1 cellular context compared by ENCODE assay signal in genomic region chr10:72337039-72337629, GRCh38.
TF ChIP-seq lines count a peak whose summit lies in the region.

No MANE protein-coding gene starts in this region.

TF ChIP-seq in HEK293, 187 proteins besides CTCF, POLR2A, EP300 and RAD21 (continued from another document and continues in another):
- TF ChIP-seq ZNF202 (tag by site-specific recombination; IDR thresholded peaks at IDR 0.05; ENCODE audit: borderline replicate concordance) (no peak), SP3 (tag by site-specific recombination; IDR thresholded peaks at IDR 0.05) (no peak), ZNF354C (tag by site-specific recombination; IDR thresholded peaks at IDR 0.05; ENCODE audit: borderline replicate concordance, low read depth) (no peak), ZNF302 (tag by site-specific recombination; IDR thresholded peaks at IDR 0.05; ENCODE audit: low read depth) (no peak), ZNF501 (tag by site-specific recombination; IDR thresholded peaks at IDR 0.05) (no peak), ZFP37 (tag by site-specific recombination; IDR thresholded peaks at IDR 0.05) (peak; percentile 53; the same call in 1 of the 2 replicates), ZNF555 (tag by site-specific recombination; conservative IDR thresholded peaks at IDR 0.05) (no peak), ZBTB44 (tag by site-specific recombination; IDR thresholded peaks at IDR 0.05) (no peak; the same call in 1 of the 2 replicates), ZBTB20 (tag by site-specific recombination; IDR thresholded peaks at IDR 0.05) (no peak), TCF7L2 (IDR thresholded peaks at IDR 0.05; ENCODE audit: borderline replicate concordance, low read depth, low read length) (no peak), KLF10 (tag by site-specific recombination; IDR thresholded peaks at IDR 0.05) (no peak), IKZF3 (tag by site-specific recombination; IDR thresholded peaks at IDR 0.05) (peak; percentile 94), WT1 (tag by site-specific recombination; IDR thresholded peaks at IDR 0.05) (no peak), ZNF449 (tag by site-specific recombination; IDR thresholded peaks at IDR 0.05) (no peak), ZNF280D (tag by site-specific recombination; IDR thresholded peaks at IDR 0.05) (no peak), TSHZ1 (tag by site-specific recombination; IDR thresholded peaks at IDR 0.05; ENCODE audit: borderline replicate concordance) (no peak), ZSCAN4 (tag by site-specific recombination; IDR thresholded peaks at IDR 0.05) (no peak), ZNF530 (tag by site-specific recombination; IDR thresholded peaks at IDR 0.05; ENCODE audit: low read depth) (no peak), ZNF626 (tag by site-specific recombination; IDR thresholded peaks at IDR 0.05) (no peak), ZNF114 (tag by site-specific recombination; IDR thresholded peaks at IDR 0.05) (no peak), RBAK (tag by site-specific recombination; IDR thresholded peaks at IDR 0.05) (no peak), KLF1 (tag by site-specific recombination; IDR thresholded peaks at IDR 0.05) (no peak), PRDM10 (tag by site-specific recombination; IDR thresholded peaks at IDR 0.05) (no peak; the same call in 1 of the 2 replicates), ZNF416 (tag by site-specific recombination; IDR thresholded peaks at IDR 0.05) (no peak), ZNF596 (tag by site-specific recombination; IDR thresholded peaks at IDR 0.05) (no peak), ZNF610 (tag by site-specific recombination; IDR thresholded peaks at IDR 0.05; ENCODE audit: borderline replicate concordance) (no peak), ZNF426 (tag by site-specific recombination; IDR thresholded peaks at IDR 0.05) (no peak), ZNF362 (tag by site-specific recombination; IDR thresholded peaks at IDR 0.05) (no peak), ZNF391 (tag by site-specific recombination; IDR thresholded peaks at IDR 0.05; ENCODE audit: borderline replicate concordance, low read depth) (no peak), ZSCAN23 (tag by site-specific recombination; IDR thresholded peaks at IDR 0.05) (no peak), ZNF148 (tag by site-specific recombination; IDR thresholded peaks at IDR 0.05; ENCODE audit: borderline replicate concordance) (no peak), YY1 (tag by site-specific recombination; IDR thresholded peaks at IDR 0.05) (0 out of 2 replicates have a peak, but pooled peaks have one; percentile 13), HOXD13 (CRISPR knock-in tag; IDR thresholded peaks at IDR 0.05; ENCODE audit: borderline replicate concordance) (no peak), ZNF664 (tag by site-specific recombination; IDR thresholded peaks at IDR 0.05) (no peak), GLIS2 (tag by site-specific recombination; IDR thresholded peaks at IDR 0.05) (peak; percentile 35; the same call in 1 of the 2 replicates), ZNF423 (tag by site-specific recombination; IDR thresholded peaks at IDR 0.05) (no peak), ZNF701 (tag by site-specific recombination; IDR thresholded peaks at IDR 0.05) (no peak), ZNF521 (tag by site-specific recombination; IDR thresholded peaks at IDR 0.05) (no peak), ZNF394 (tag by site-specific recombination; IDR thresholded peaks at IDR 0.05; ENCODE audit: borderline replicate concordance) (no peak), REPIN1 (tag by site-specific recombination; IDR thresholded peaks at IDR 0.05; ENCODE audit: low read depth) (no peak), ZNF785 (tag by site-specific recombination; IDR thresholded peaks at IDR 0.05) (no peak), ZNF155 (tag by site-specific recombination; IDR thresholded peaks at IDR 0.05) (no peak), ZBTB6 (tag by site-specific recombination; IDR thresholded peaks at IDR 0.05) (peak; percentile 90), EGR2 (tag by site-specific recombination; IDR thresholded peaks at IDR 0.05; ENCODE audit: low read depth) (no peak), ZNF658 (tag by site-specific recombination; IDR thresholded peaks at IDR 0.05) (no peak)
